In the genomic region with DNA sequence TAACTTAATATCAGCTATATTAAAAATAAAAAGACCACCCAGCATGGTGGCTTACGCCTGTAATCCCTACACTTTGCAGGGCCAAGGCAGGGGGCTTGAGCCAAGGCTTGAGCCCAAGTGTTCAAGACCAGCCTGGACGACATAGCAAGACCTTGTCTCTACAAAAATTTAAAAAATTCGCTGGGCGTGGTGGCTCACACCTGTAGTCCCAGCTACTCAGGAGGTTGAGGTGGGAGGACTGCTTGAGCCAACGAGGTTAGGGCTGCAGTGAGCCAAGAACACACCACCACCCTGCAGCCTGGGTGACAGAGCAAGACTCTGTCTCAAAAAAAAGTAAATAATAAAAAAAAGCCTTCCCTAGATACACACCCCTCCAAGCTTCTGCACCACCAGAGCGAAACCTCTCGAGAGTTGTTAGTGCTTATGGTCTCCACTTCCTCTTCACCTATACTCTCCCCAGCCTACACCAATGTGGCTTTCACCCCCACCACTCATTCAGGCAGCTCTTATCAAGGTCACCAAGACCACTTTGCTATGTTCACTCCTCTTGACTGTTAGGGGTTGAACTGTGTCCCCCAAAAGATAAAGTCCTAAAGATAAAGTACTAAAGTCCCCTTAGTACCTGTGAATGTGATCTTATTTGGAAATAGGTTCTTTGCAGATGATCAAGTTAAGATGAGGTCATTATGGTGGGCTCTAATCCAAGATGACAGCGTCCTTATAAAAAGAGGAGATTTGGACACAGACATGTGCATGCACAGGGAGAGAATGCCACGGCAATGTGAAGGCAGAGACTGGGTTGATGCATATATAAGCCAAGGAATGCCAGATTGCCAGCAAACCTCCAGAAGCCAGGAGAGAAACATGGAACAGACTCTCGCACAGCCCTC, we compare ENCODE assay signal across 1 cellular context.
TF ChIP-seq lines count a peak whose summit lies in the region.

No MANE protein-coding gene starts in this region.

TF ChIP-seq in SK-N-SH treated with all-trans-retinoic acid at 6 μM for 48 hours, 23 proteins besides CTCF, POLR2A, EP300 and RAD21 (continued from another document):
- TF ChIP-seq ZNF8 (CRISPR knock-in tag; IDR thresholded peaks at IDR 0.05) = no peak
